In genomic region chr6:159754959-159755914, GRCh38 we compare ENCODE assay signal across 13 cellular contexts. TPM values are rescaled to one million over a fixed set of nuclear protein-coding genes. Genes with fewer than 3 reads are reported as not detected.
DNase-seq lines count a peak whose midpoint lies in the region; ATAC-seq and TF ChIP-seq lines count a peak whose summit lies in the region.
"Had no signal": no experiment of that assay in that cellular context is flagged by ENCODE, and none has a peak within 500 bp of the region (broad histone marks: within the 10 kb centered on the region; RNA-seq: fewer than 3 reads in every experiment).

No MANE protein-coding gene starts in this region.

- H3K27ac Mint-ChIP-seq in activated naive CD8-positive, alpha-beta T cell: peak overlapping the region; percentile 36
- no peak overlapping the region for H3K27ac Mint-ChIP-seq in activated naive CD8-positive, alpha-beta T cell treated with anti-CD3 and anti-CD28 coated beads, Interleukin-2, amount 50 U/mL, for 24 hours
- H3K27ac Mint-ChIP-seq in activated CD8-positive, alpha-beta T cell treated with anti-CD3 and anti-CD28 coated beads for 36 hours: peak overlapping the region; percentile 56
- H3K27ac Mint-ChIP-seq in immature natural killer cell: peak overlapping the region; percentile 2 to 63 (median 42)
- H3K27ac Mint-ChIP-seq in stimulated activated naive CD8-positive, alpha-beta T cell treated with anti-CD3 and anti-CD28 coated beads, Interleukin-15, Interleukin-2, amounts not matched to agents 100 ng/mL and 50 ng/mL, for 24 hours: peak overlapping the region; percentile 73

- H3K4me1 Mint-ChIP-seq in activated naive CD8-positive, alpha-beta T cell (ENCODE audit: low read depth): peaks cover 10% of the 10 kb centered on the region
- H3K4me1 Mint-ChIP-seq in activated naive CD8-positive, alpha-beta T cell treated with anti-CD3 and anti-CD28 coated beads, Interleukin-2, amount 50 U/mL, for 24 hours: peaks cover 13% of the 10 kb centered on the region
- peaks cover 14% of the 10 kb centered on the region for H3K4me1 Mint-ChIP-seq in activated CD8-positive, alpha-beta T cell treated with anti-CD3 and anti-CD28 coated beads for 36 hours (ENCODE audit: low read depth)
- peaks cover 4 to 14% of the 10 kb centered on the region in 2 donors for H3K4me1 Mint-ChIP-seq in immature natural killer cell
- peaks cover 15% of the 10 kb centered on the region for H3K4me1 Mint-ChIP-seq in stimulated activated naive CD8-positive, alpha-beta T cell treated with anti-CD3 and anti-CD28 coated beads, Interleukin-15, Interleukin-2, amounts not matched to agents 100 ng/mL and 50 ng/mL, for 24 hours (ENCODE audit: low read depth)

- no peak overlapping the region for H3K4me3 Mint-ChIP-seq in activated naive CD8-positive, alpha-beta T cell
- H3K4me3 Mint-ChIP-seq in activated naive CD8-positive, alpha-beta T cell treated with anti-CD3 and anti-CD28 coated beads, Interleukin-2, amount 50 U/mL, for 24 hours: no peak overlapping the region
- H3K4me3 Mint-ChIP-seq in activated CD8-positive, alpha-beta T cell treated with anti-CD3 and anti-CD28 coated beads for 36 hours: no peak overlapping the region
- H3K4me3 Mint-ChIP-seq in immature natural killer cell: no peak overlapping the region
- no peak overlapping the region for H3K4me3 Mint-ChIP-seq in stimulated activated naive CD8-positive, alpha-beta T cell treated with anti-CD3 and anti-CD28 coated beads, Interleukin-15, Interleukin-2, amounts not matched to agents 100 ng/mL and 50 ng/mL, for 24 hours

- POLR2A ChIA-PET in activated CD8-positive, alpha-beta T cell treated with anti-CD3 and anti-CD28 coated beads for 36 hours (lab: Charles Lee): interaction anchor here (1.0 to 1.5 kb wide), 3 partner anchors 8 to 26 kb away, joined by 3 to 4 read pairs (median 4); no protein-coding TSS in a partner anchor

- no peaks in the 10 kb centered on the region for H3K27me3 Mint-ChIP-seq in activated naive CD8-positive, alpha-beta T cell
- H3K27me3 Mint-ChIP-seq in activated naive CD8-positive, alpha-beta T cell treated with anti-CD3 and anti-CD28 coated beads, Interleukin-2, amount 50 U/mL, for 24 hours: no peaks in the 10 kb centered on the region
- no peaks in the 10 kb centered on the region for H3K27me3 Mint-ChIP-seq in activated CD8-positive, alpha-beta T cell treated with anti-CD3 and anti-CD28 coated beads for 36 hours
- H3K27me3 Mint-ChIP-seq in immature natural killer cell (ENCODE audit: low read depth in 3 of 3): peaks cover 0 to 12% (median 0%) of the 10 kb centered on the region in 3 donors
- H3K27me3 Mint-ChIP-seq in stimulated activated naive CD8-positive, alpha-beta T cell treated with anti-CD3 and anti-CD28 coated beads, Interleukin-15, Interleukin-2, amounts not matched to agents 100 ng/mL and 50 ng/mL, for 24 hours: no peaks in the 10 kb centered on the region

- H3K9me3 Mint-ChIP-seq in activated naive CD8-positive, alpha-beta T cell (ENCODE audit: low read depth): no peaks in the 10 kb centered on the region
- no peaks in the 10 kb centered on the region for H3K9me3 Mint-ChIP-seq in activated naive CD8-positive, alpha-beta T cell treated with anti-CD3 and anti-CD28 coated beads, Interleukin-2, amount 50 U/mL, for 24 hours
- H3K9me3 Mint-ChIP-seq in activated CD8-positive, alpha-beta T cell treated with anti-CD3 and anti-CD28 coated beads for 36 hours: no peaks in the 10 kb centered on the region
- no peaks in the 10 kb centered on the region for H3K9me3 Mint-ChIP-seq in immature natural killer cell
- H3K9me3 Mint-ChIP-seq in stimulated activated naive CD8-positive, alpha-beta T cell treated with anti-CD3 and anti-CD28 coated beads, Interleukin-15, Interleukin-2, amounts not matched to agents 100 ng/mL and 50 ng/mL, for 24 hours: no peaks in the 10 kb centered on the region

- intact Hi-C loops in activated CD8-positive, alpha-beta T cell treated with anti-CD3 and anti-CD28 coated beads for 36 hours (cut with micrococcal nuclease): no loop called here

- ATAC-seq in activated naive CD8-positive, alpha-beta T cell treated with anti-CD3 and anti-CD28 coated beads, Interleukin-2, amount 50 U/mL, for 24 hours: no peak
- no peak for ATAC-seq in activated CD8-positive, alpha-beta T cell treated with anti-CD3 and anti-CD28 coated beads for 36 hours
- ATAC-seq in HG03460 (IDR thresholded peaks at IDR 0.05; ENCODE audit: unreplicated experiment) (no peak), GM18870 (IDR thresholded peaks at IDR 0.05; ENCODE audit: unreplicated experiment) (no peak)

- H3K36me3 Mint-ChIP-seq in activated naive CD8-positive, alpha-beta T cell: peaks cover 8% of the 10 kb centered on the region
- peaks cover 65% of the 10 kb centered on the region for H3K36me3 Mint-ChIP-seq in activated naive CD8-positive, alpha-beta T cell treated with anti-CD3 and anti-CD28 coated beads, Interleukin-2, amount 50 U/mL, for 24 hours (ENCODE audit: low read depth)
- peaks cover 44% of the 10 kb centered on the region for H3K36me3 Mint-ChIP-seq in activated CD8-positive, alpha-beta T cell treated with anti-CD3 and anti-CD28 coated beads for 36 hours (ENCODE audit: low read depth)
- H3K36me3 Mint-ChIP-seq in immature natural killer cell: peaks cover 18 to 33% (median 18%) of the 10 kb centered on the region in 3 donors
- peaks cover 87% of the 10 kb centered on the region for H3K36me3 Mint-ChIP-seq in stimulated activated naive CD8-positive, alpha-beta T cell treated with anti-CD3 and anti-CD28 coated beads, Interleukin-15, Interleukin-2, amounts not matched to agents 100 ng/mL and 50 ng/mL, for 24 hours (ENCODE audit: low read depth)

- DNase-seq in activated naive CD8-positive, alpha-beta T cell treated with anti-CD3 and anti-CD28 coated beads, Interleukin-2, amount 50 U/mL, for 24 hours: no peak
- no peak for DNase-seq in activated CD8-positive, alpha-beta T cell treated with anti-CD3 and anti-CD28 coated beads for 36 hours
- DNase-seq in immature natural killer cell (no peak), cortex of kidney (lab: John Stamatoyannopoulos, UW) (no peak)
- DNase-seq: AML-193, NCI-H345, sigmoid colon had no signal

- CTCF ChIA-PET in activated CD8-positive, alpha-beta T cell treated with anti-CD3 and anti-CD28 coated beads for 36 hours (lab: Charles Lee): no interaction called here

- TF ChIP-seq CTCF in activated CD8-positive, alpha-beta T cell treated with anti-CD3 and anti-CD28 coated beads for 36 hours (IDR thresholded peaks at IDR 0.05): no peak

RNA-seq across cellular contexts. Expression of gene ACAT2, which starts 6.6 kb away (rescaled TPM):
- total RNA-seq in activated CD8-positive, alpha-beta T cell treated with anti-CD3 and anti-CD28 coated beads for 36 hours: 10 to 100 TPM; 70.8 to 74.1 TPM
- 10 to 100 TPM; 32.7 to 57.4 (median 45.4) TPM for polyA plus RNA-seq in immature natural killer cell

RNA-seq across cellular contexts. Expression of gene WTAP, which starts 27.9 kb away (rescaled TPM):
- total RNA-seq in activated CD8-positive, alpha-beta T cell treated with anti-CD3 and anti-CD28 coated beads for 36 hours: 10 to 100 TPM; 79.9 to 80.6 TPM
- polyA plus RNA-seq in immature natural killer cell: 100 to 1,000 TPM; 145 to 169 (median 150) TPM

RNA-seq across cellular contexts. Expression of gene TCP1, which starts 34.2 kb away (rescaled TPM):
- total RNA-seq in activated CD8-positive, alpha-beta T cell treated with anti-CD3 and anti-CD28 coated beads for 36 hours: 100 to 1,000 TPM; 446 to 452 TPM
- 100 to 1,000 TPM in 2 of 3 donors, 10 to 100 TPM in 1; 69.0 to 107 (median 101) TPM for polyA plus RNA-seq in immature natural killer cell

RNA-seq across cellular contexts. Expression of gene MRPL18, which starts 35.0 kb away (rescaled TPM):
- 10 to 100 TPM; 81.8 to 83.5 TPM for total RNA-seq in activated CD8-positive, alpha-beta T cell treated with anti-CD3 and anti-CD28 coated beads for 36 hours
- polyA plus RNA-seq in immature natural killer cell: 10 to 100 TPM; 50.4 to 92.5 (median 60.5) TPM

RNA-seq across cellular contexts. Expression of gene PNLDC1, which starts 44.8 kb away (rescaled TPM):
- total RNA-seq in activated CD8-positive, alpha-beta T cell treated with anti-CD3 and anti-CD28 coated beads for 36 hours: under 1 TPM; 0.34 to 0.54 TPM
- under 1 TPM in 1 of 3 donors, not detected in 2; 0.21 TPM for polyA plus RNA-seq in immature natural killer cell
- total RNA-seq: M059J, ureter had no signal
